Comparison of ENCODE assay signal across 8 cellular contexts in genomic region chr10:25758041-25758457, GRCh38.
DNase-seq lines count a peak whose midpoint lies in the region; ATAC-seq and TF ChIP-seq lines count a peak whose summit lies in the region.

No MANE protein-coding gene starts in this region.

- intact Hi-C loops in OCI-LY7 (cut with micrococcal nuclease; ENCODE audit: unreplicated experiment), result loop anchor here (5.0 kb wide), 1 partner anchor 509 kb away; no protein-coding TSS in a partner anchor

- CTCF ChIA-PET in OCI-LY7 (lab: Charles Lee; ENCODE audit: unreplicated experiment), result no interaction called here

- H3K9me2 ChIP-seq in OCI-LY7 (ENCODE audit: insufficient read depth, low read length), result no peaks in the 10 kb centered on the region

- no peaks in the 10 kb centered on the region for H3K36me3 ChIP-seq in GM06990 (ENCODE audit: control insufficient read depth, insufficient read depth, low read length)
- H3K36me3 ChIP-seq in KOPT-K1 (ENCODE audit: insufficient read depth, low read length), result no peaks in the 10 kb centered on the region
- no peaks in the 10 kb centered on the region for H3K36me3 ChIP-seq in OCI-LY7 (ENCODE audit: insufficient read depth, low read length)

- ATAC-seq in HG02678 (IDR thresholded peaks at IDR 0.05; ENCODE audit: unreplicated experiment), result no peak
- ATAC-seq in GM19324 (IDR thresholded peaks at IDR 0.05; ENCODE audit: low FRiP score, unreplicated experiment), result no peak
- no peak for ATAC-seq in HG02970 (IDR thresholded peaks at IDR 0.05; ENCODE audit: low FRiP score, unreplicated experiment)

- H3K9me3 ChIP-seq in KOPT-K1 (ENCODE audit: insufficient read depth, low read length, poor library complexity, severe bottlenecking) (peaks cover 1% of the 10 kb centered on the region), OCI-LY7 (ENCODE audit: low read length) (no peaks in the 10 kb centered on the region)

- H3K4me1 ChIP-seq in OCI-LY7 (ENCODE audit: insufficient read depth, low read length, poor library complexity, severe bottlenecking), result no peaks in the 10 kb centered on the region

- H3K79me2 ChIP-seq in OCI-LY7 (ENCODE audit: insufficient read depth, low read depth, low read length), result no peaks in the 10 kb centered on the region

- no peak for DNase-seq in GM06990 (ENCODE audit: extremely low read depth, insufficient read length)
- peak; percentile 59 for DNase-seq in OCI-LY7 (ENCODE audit: low spot score)
- DNase-seq in globus pallidus (ENCODE audit: low spot score), result peak; percentile 31
- DNase-seq in amniotic stem cell (lab: John Stamatoyannopoulos, UW), result no peak

- H2AFZ ChIP-seq in OCI-LY7 (ENCODE audit: low read length), result no peak overlapping the region

- POLR2A ChIA-PET in OCI-LY7 (lab: Charles Lee), result interaction anchor here (0.5 to 0.8 kb wide), 4 partner anchors 18 to 490 kb away, joined by 3 to 4 read pairs (median 3); no protein-coding TSS in a partner anchor

- H3K4me3 ChIP-seq in GM06990 (replicated peaks; ENCODE audit: low read depth, low read length) (no peak overlapping the region), OCI-LY7 (ENCODE audit: low read depth, low read length, poor library complexity, severe bottlenecking) (no peak overlapping the region)

- TF ChIP-seq CTCF in GM06990 (IDR thresholded peaks at IDR 0.05; ENCODE audit: insufficient read depth, low read length, poor library complexity, severe bottlenecking) (peak; percentile 64), OCI-LY7 (conservative IDR thresholded peaks at IDR 0.05; ENCODE audit: low read length) (peak; percentile 91)

- H3K27ac ChIP-seq in KOPT-K1 (ENCODE audit: low read depth, low read length, poor library complexity, severe bottlenecking) (peak overlapping the region; percentile 28), OCI-LY7 (ENCODE audit: low read depth, low read length, poor library complexity, severe bottlenecking) (no peak overlapping the region)

- no peak overlapping the region for H3K4me2 ChIP-seq in OCI-LY7 (ENCODE audit: low read length)

- no peaks in the 10 kb centered on the region; the same call in 1 of the 2 replicates for H3K27me3 ChIP-seq in GM06990 (replicated peaks; ENCODE audit: control insufficient read depth, insufficient read depth, low read length)

- no peaks in the 10 kb centered on the region for H4K20me1 ChIP-seq in OCI-LY7 (ENCODE audit: insufficient read depth, low read length)

- no TSS peak for BruUV-seq in OCI-LY7 (replicated peaks; lab: Mats Ljungman, UMichigan)

Comparison
In these comparisons a context has a peak if more than half of its experiments do, and no peak if none do; other contexts are left out.
1. DNase-seq: peak in OCI-LY7 (single experiment) and globus pallidus (single experiment); none in GM06990 (single experiment) and amniotic stem cell (single experiment).